Comparison of ENCODE assay signal across 17 cellular contexts in the genomic region with DNA sequence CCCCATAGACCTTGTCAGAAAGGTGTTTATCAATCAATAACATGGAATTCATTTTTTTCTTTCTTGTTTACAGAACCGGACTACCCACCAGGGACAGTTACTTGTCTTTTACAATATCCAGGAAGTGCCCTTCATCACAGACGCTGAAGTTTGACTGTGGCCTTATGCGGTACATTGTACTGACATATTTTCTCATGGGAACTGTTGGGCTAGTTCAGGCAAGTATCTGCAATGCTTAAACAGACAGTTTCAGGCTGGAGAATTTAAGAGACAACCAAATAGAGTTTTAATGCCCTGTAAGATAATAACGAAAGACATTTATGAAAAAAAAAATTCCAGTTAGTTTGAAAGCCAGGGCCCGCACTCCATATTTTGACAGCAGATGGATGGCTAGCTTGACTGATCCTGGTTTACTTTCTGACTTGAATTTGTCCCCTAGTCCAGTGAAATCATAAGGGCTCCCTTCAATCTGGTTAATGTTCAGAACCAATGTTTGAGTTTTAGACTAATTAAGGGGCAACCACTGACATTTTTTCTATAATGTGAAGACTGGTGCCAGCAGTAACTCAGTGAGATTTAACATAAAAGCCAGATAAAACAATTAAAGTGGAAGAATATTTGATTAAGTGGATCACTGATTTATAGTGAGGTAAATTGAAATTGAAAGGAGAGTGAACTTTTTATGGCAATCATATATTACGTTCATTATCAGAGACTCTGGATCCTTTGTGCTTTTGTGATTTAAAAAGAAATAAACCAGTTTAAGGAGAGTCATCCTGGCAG.
DNase-seq lines count a peak whose midpoint lies in the region; ATAC-seq and TF ChIP-seq lines count a peak whose summit lies in the region.
"Had no signal": no experiment of that assay in that cellular context is flagged by ENCODE, and none has a peak within 500 bp of the region (broad histone marks: within the 10 kb centered on the region; RNA-seq: fewer than 3 reads in every experiment).

No MANE protein-coding gene starts in this region.

- intact Hi-C loops in mammary epithelial cell (cut with micrococcal nuclease) (no loop called here), breast epithelium (cut with DNase I; ENCODE audit: low total_unique reads) (no loop called here), ascending aorta (cut with DNase I) (no loop called here)

- H3K79me2 ChIP-seq in mammary epithelial cell (ENCODE audit: insufficient read depth, low read length) (no peaks in the 10 kb centered on the region), trophoblast cell (ENCODE audit: control insufficient read depth, insufficient read depth, low read length, poor library complexity) (peaks cover 3% of the 10 kb centered on the region)

- WGBS in mammary epithelial cell (ENCODE audit: low coverage, missing lambda C conversion rate): 40% methylated on average over 6 of the region's 6 CpGs
- WGBS in trophoblast cell (ENCODE audit: extremely low coverage, insufficient coverage, insufficient read length): no CpG with 5 or more reads among the region's 6 CpGs

- H3K27ac Mint-ChIP-seq in type B pancreatic cell: peak overlapping the region; percentile 62
- H3K27ac Mint-ChIP-seq: CD4-positive, alpha-beta T cell; H9 had no signal

- no peak overlapping the region for H3K18ac ChIP-seq in trophoblast cell (ENCODE audit: low read length)

- H3K36me3 ChIP-seq in mammary epithelial cell (ENCODE audit: insufficient read depth, low read length) (no peaks in the 10 kb centered on the region), breast epithelium (no peaks in the 10 kb centered on the region), trophoblast cell (ENCODE audit: control insufficient read depth in 1 of 2, insufficient read depth in 2 of 2, low read length in 2 of 2) (no peaks in the 10 kb centered on the region), ascending aorta (no peaks in the 10 kb centered on the region)

- ATAC-seq in HG02759 (IDR thresholded peaks at IDR 0.05; ENCODE audit: unreplicated experiment): no peak
- ATAC-seq: HepG2 had no signal

- no peaks in the 10 kb centered on the region for H4K20me1 ChIP-seq in mammary epithelial cell (ENCODE audit: insufficient read depth, low read length)

- H3K27ac ChIP-seq in mammary epithelial cell (ENCODE audit: insufficient read depth, low read depth, low read length): peak overlapping the region; percentile 21
- no peak overlapping the region for H3K27ac ChIP-seq in breast epithelium
- peak overlapping the region; percentile 52 for H3K27ac ChIP-seq in epithelial cell of prostate
- no peak overlapping the region for H3K27ac ChIP-seq in trophoblast cell (ENCODE audit: low read depth, low read length)
- no peak overlapping the region for H3K27ac ChIP-seq in ascending aorta
- H3K27ac ChIP-seq: 22Rv1 had no signal

- peak overlapping the region; percentile 46 for H2BK5ac ChIP-seq in trophoblast cell (ENCODE audit: low read depth, low read length, poor library complexity)

- DNase-seq in mammary epithelial cell: peak; percentile 57
- DNase-seq in breast epithelium (ENCODE audit: low spot score in 2 of 2): no peak
- no peak for DNase-seq in epithelial cell of prostate (ENCODE audit: low read depth, low spot score)
- no peak for DNase-seq in trophoblast cell
- DNase-seq in type B pancreatic cell (ENCODE audit: extremely low spot score, unreplicated experiment): no peak
- DNase-seq in DMS79 (lab: John Stamatoyannopoulos, UW): no peak
- DNase-seq in ascending aorta (ENCODE audit: low spot score in 2 of 2): no peak
- DNase-seq: AML-193; C1 segment of cervical spinal cord; CD4-positive, alpha-beta T cell; DND-41; GDM1; GOT3; H9 had no signal

- peaks cover 15% of the 10 kb centered on the region for H3K4me1 Mint-ChIP-seq in type B pancreatic cell (ENCODE audit: unreplicated experiment)

- in situ Hi-C loops in mammary epithelial cell (cut with MboI; ENCODE audit: low sequenced_read_pairs in 2 of 2): no loop called here

- H3K9me3 ChIP-seq in mammary epithelial cell (replicated peaks; ENCODE audit: insufficient read depth, low read length) (no peaks in the 10 kb centered on the region), breast epithelium (no peaks in the 10 kb centered on the region), trophoblast cell (ENCODE audit: insufficient read depth, low read depth, low read length) (no peaks in the 10 kb centered on the region), ascending aorta (no peaks in the 10 kb centered on the region)

- no peak overlapping the region for H3K9ac ChIP-seq in mammary epithelial cell (ENCODE audit: insufficient read depth, low read length)
- H3K9ac ChIP-seq in trophoblast cell (ENCODE audit: low read length): no peak overlapping the region

- no peak overlapping the region for H3K4me3 Mint-ChIP-seq in type B pancreatic cell
- H3K4me3 Mint-ChIP-seq: CD4-positive, alpha-beta T cell; H9 had no signal

- no peak overlapping the region for H4K12ac ChIP-seq in trophoblast cell (ENCODE audit: low read depth, low read length)

- peak overlapping the region; percentile 72 for H2AFZ ChIP-seq in mammary epithelial cell (ENCODE audit: low read depth, low read length)
- H2AFZ ChIP-seq in trophoblast cell (ENCODE audit: insufficient read depth, low read length, poor library complexity): no peak overlapping the region

- dilution Hi-C loops in mammary epithelial cell (cut with HindIII; ENCODE audit: low sequenced_read_pairs): no loop called here

- H3K4ac ChIP-seq in trophoblast cell (ENCODE audit: low read depth, low read length): no peak overlapping the region

- CTCF ChIA-PET in mammary epithelial cell (lab: Charles Lee; ENCODE audit: low non-redundant PET): no interaction called here

- no peak overlapping the region for H2BK12ac ChIP-seq in trophoblast cell (ENCODE audit: low read length)

- no peak overlapping the region for H3K23ac ChIP-seq in trophoblast cell (ENCODE audit: low read length)

- H4K91ac ChIP-seq in trophoblast cell (ENCODE audit: low read depth, low read length): no peak overlapping the region

- no peaks in the 10 kb centered on the region for H3K9me3 Mint-ChIP-seq in type B pancreatic cell
- H3K9me3 Mint-ChIP-seq: CD4-positive, alpha-beta T cell; H9 had no signal

- H3K14ac ChIP-seq in trophoblast cell (ENCODE audit: low read length): no peak overlapping the region

- TF ChIP-seq POLR2A in breast epithelium (IDR thresholded peaks at IDR 0.05): no peak

- H3K4me1 ChIP-seq in mammary epithelial cell (ENCODE audit: insufficient read depth, low read length) (peaks cover 18% of the 10 kb centered on the region), breast epithelium (no peaks in the 10 kb centered on the region), trophoblast cell (ENCODE audit: control insufficient read depth in 1 of 2, insufficient read depth in 2 of 2, low read length in 2 of 2) (peaks cover 9% of the 10 kb centered on the region in 2 experiments), ascending aorta (no peaks in the 10 kb centered on the region)

- TF ChIP-seq CTCF in mammary epithelial cell (conservative IDR thresholded peaks at IDR 0.05 in 1 of 2, IDR thresholded peaks at IDR 0.05 in 1 of 2; ENCODE audit: extremely low read depth in 1 of 2, insufficient read depth in 1 of 2, low read depth in 1 of 2, low read length in 2 of 2): no peak
- no peak for TF ChIP-seq CTCF in breast epithelium (IDR thresholded peaks at IDR 0.05)
- no peak for TF ChIP-seq CTCF in type B pancreatic cell (conservative IDR thresholded peaks at IDR 0.05)
- no peak for TF ChIP-seq CTCF in ascending aorta (IDR thresholded peaks at IDR 0.05)

- no peak overlapping the region for H4K8ac ChIP-seq in trophoblast cell (ENCODE audit: low read depth, low read length)

- no peaks in the 10 kb centered on the region for H3K36me3 Mint-ChIP-seq in type B pancreatic cell

- H3K79me1 ChIP-seq in trophoblast cell (ENCODE audit: low read length): peaks cover 25% of the 10 kb centered on the region

- no peak overlapping the region for H3K4me3 ChIP-seq in mammary epithelial cell (replicated peaks in 1 of 3; ENCODE audit: insufficient read depth in 1 of 3, low read depth in 2 of 3, low read length in 3 of 3)
- H3K4me3 ChIP-seq in breast epithelium: no peak overlapping the region
- H3K4me3 ChIP-seq in trophoblast cell (ENCODE audit: low read depth, low read length): no peak overlapping the region
- H3K4me3 ChIP-seq in ascending aorta: no peak overlapping the region

- H2AK5ac ChIP-seq in trophoblast cell (ENCODE audit: low read length): no peak overlapping the region

- H3K27me3 ChIP-seq in mammary epithelial cell (ENCODE audit: insufficient read depth, low read length): no peaks in the 10 kb centered on the region
- H3K27me3 ChIP-seq in breast epithelium: no peaks in the 10 kb centered on the region
- no peaks in the 10 kb centered on the region for H3K27me3 ChIP-seq in trophoblast cell (ENCODE audit: insufficient read depth, low read length)
- no peaks in the 10 kb centered on the region for H3K27me3 ChIP-seq in ascending aorta

- peak overlapping the region; percentile 37 for H3K4me2 ChIP-seq in mammary epithelial cell (ENCODE audit: insufficient read depth, low read depth, low read length)
- H3K4me2 ChIP-seq in trophoblast cell (ENCODE audit: low read length): no peak overlapping the region

- peaks cover 38% of the 10 kb centered on the region for H3K27me3 Mint-ChIP-seq in type B pancreatic cell
- H3K27me3 Mint-ChIP-seq: CD4-positive, alpha-beta T cell had no signal

- H2BK120ac ChIP-seq in trophoblast cell (ENCODE audit: insufficient read depth, low read length, poor library complexity): peak overlapping the region; percentile 76

- no TSS peak for BruUV-seq in mammary epithelial cell (replicated peaks; lab: Mats Ljungman, UMichigan)

Comparison
In these comparisons a context has a peak if more than half of its experiments do, and no peak if none do; other contexts are left out.
1. H3K27ac ChIP-seq: peak in mammary epithelial cell (single experiment) and epithelial cell of prostate (single experiment); none in breast epithelium (0 of 2), trophoblast cell (single experiment) and ascending aorta (0 of 2).